20 cellular contexts compared by ENCODE assay signal in genomic region chr6:40386200-40386599, GRCh38.
DNase-seq lines count a peak whose midpoint lies in the region; ATAC-seq and TF ChIP-seq lines count a peak whose summit lies in the region.
"Had no signal": no experiment of that assay in that cellular context is flagged by ENCODE, and none has a peak within 500 bp of the region (broad histone marks: within the 10 kb centered on the region; RNA-seq: fewer than 3 reads in every experiment).

No MANE protein-coding gene starts in this region.

- H3K4me1 Mint-ChIP-seq in activated CD4-positive, alpha-beta T cell treated with anti-CD3 and anti-CD28 coated beads, Interleukin-2, amount 10 ng/mL, durations not matched to agents 7 days and 5 days, result peaks cover 63% of the 10 kb centered on the region
- H3K4me1 Mint-ChIP-seq in activated T-helper 1 cell treated with anti-CD3 and anti-CD28 coated beads, Interleukin-12 subunit alpha, Interleukin-12 subunit beta, Interleukin-2, Interleukin-4 antibody, amounts not matched to agents 30 ng/mL and 10 ng/mL and 1 ng/mL, durations not matched to agents 14 hours and 24 hours and 36 hours (ENCODE audit: low read depth), result peaks cover 69% of the 10 kb centered on the region
- H3K4me1 Mint-ChIP-seq in osteocyte (ENCODE audit: unreplicated experiment), result peaks cover 22% of the 10 kb centered on the region
- H3K4me1 Mint-ChIP-seq: IgD-negative memory B cell had no signal

- no peak for DNase-seq in activated CD4-positive, alpha-beta T cell treated with anti-CD3 and anti-CD28 coated beads, Interleukin-2, amount 10 ng/mL, durations not matched to agents 7 days and 5 days
- no peak for DNase-seq in activated CD4-positive, alpha-beta T cell treated with anti-CD3 and anti-CD28 coated beads, Interleukin-2, amount 50 U/mL, for 4 hours
- DNase-seq in DND-41, result no peak
- no peak for DNase-seq in activated T-helper 1 cell treated with anti-CD3 and anti-CD28 coated beads, Interleukin-12 subunit alpha, Interleukin-12 subunit beta, Interleukin-2, Interleukin-4 antibody, amounts not matched to agents 30 ng/mL and 10 ng/mL and 1 ng/mL, durations not matched to agents 14 hours and 24 hours and 36 hours (ENCODE audit: low spot score)
- DNase-seq in osteocyte (ENCODE audit: extremely low spot score, unreplicated experiment), result peak; percentile 49
- DNase-seq in omental fat pad (ENCODE audit: low spot score), result no peak
- no peak for DNase-seq in left colon
- DNase-seq in OCI-M2 (lab: John Stamatoyannopoulos, UW; ENCODE audit: unreplicated experiment), result no peak
- DNase-seq: DMS 273 treated with DMSO at 0.1 percent for 48 hours, HCEC 1CT, Karpas-422, NCI-H1417 treated with DMSO at 0.1 percent for 48 hours, NCI-H187 treated with DMSO at 0.1 percent for 48 hours, NCI-H345, NCI-H524 treated with DMSO at 0.1 percent for 48 hours, PC-3, RPMI8226, SHP77 treated with DMSO at 0.1 percent for 48 hours had no signal

- no peaks in the 10 kb centered on the region for H3K27me3 ChIP-seq in DND-41 (ENCODE audit: insufficient read depth, low read length, poor library complexity)

- H3K27ac Mint-ChIP-seq in activated CD4-positive, alpha-beta T cell treated with anti-CD3 and anti-CD28 coated beads, Interleukin-2, amount 10 ng/mL, durations not matched to agents 7 days and 5 days, result no peak overlapping the region
- H3K27ac Mint-ChIP-seq in activated T-helper 1 cell treated with anti-CD3 and anti-CD28 coated beads, Interleukin-12 subunit alpha, Interleukin-12 subunit beta, Interleukin-2, Interleukin-4 antibody, amounts not matched to agents 30 ng/mL and 10 ng/mL and 1 ng/mL, durations not matched to agents 14 hours and 24 hours and 36 hours, result no peak overlapping the region
- H3K27ac Mint-ChIP-seq in osteocyte (ENCODE audit: unreplicated experiment), result no peak overlapping the region

- H3K27ac ChIP-seq in DND-41 (ENCODE audit: low read length), result peak overlapping the region; percentile 70
- H3K27ac ChIP-seq: C4-2B had no signal

- peak overlapping the region; percentile 30 for H3K4me3 Mint-ChIP-seq in activated CD4-positive, alpha-beta T cell treated with anti-CD3 and anti-CD28 coated beads, Interleukin-2, amount 10 ng/mL, durations not matched to agents 7 days and 5 days
- peak overlapping the region; percentile 8 for H3K4me3 Mint-ChIP-seq in activated T-helper 1 cell treated with anti-CD3 and anti-CD28 coated beads, Interleukin-12 subunit alpha, Interleukin-12 subunit beta, Interleukin-2, Interleukin-4 antibody, amounts not matched to agents 30 ng/mL and 10 ng/mL and 1 ng/mL, durations not matched to agents 14 hours and 24 hours and 36 hours
- no peak overlapping the region for H3K4me3 Mint-ChIP-seq in osteocyte (ENCODE audit: unreplicated experiment)
- H3K4me3 Mint-ChIP-seq: IgD-negative memory B cell had no signal

- no peak for TF ChIP-seq CTCF in DND-41 (IDR thresholded peaks at IDR 0.05; ENCODE audit: borderline replicate concordance, extremely low read depth, low read length, poor library complexity, severe bottlenecking)
- TF ChIP-seq CTCF in osteocyte (IDR thresholded peaks at IDR 0.05), result no peak
- TF ChIP-seq CTCF in omental fat pad (IDR thresholded peaks at IDR 0.05), result no peak

- peaks cover 2% of the 10 kb centered on the region for H3K9me3 Mint-ChIP-seq in activated CD4-positive, alpha-beta T cell treated with anti-CD3 and anti-CD28 coated beads, Interleukin-2, amount 10 ng/mL, durations not matched to agents 7 days and 5 days
- no peaks in the 10 kb centered on the region for H3K9me3 Mint-ChIP-seq in activated T-helper 1 cell treated with anti-CD3 and anti-CD28 coated beads, Interleukin-12 subunit alpha, Interleukin-12 subunit beta, Interleukin-2, Interleukin-4 antibody, amounts not matched to agents 30 ng/mL and 10 ng/mL and 1 ng/mL, durations not matched to agents 14 hours and 24 hours and 36 hours
- H3K9me3 Mint-ChIP-seq in osteocyte (ENCODE audit: unreplicated experiment), result peaks cover 3% of the 10 kb centered on the region

- ATAC-seq in DND-41 (ENCODE audit: insufficient read depth, low read depth) (no peak), omental fat pad (ENCODE audit: low FRiP score) (no peak), left colon (no peak)
- ATAC-seq: PC-3 had no signal

- no peak overlapping the region for H3K4me3 ChIP-seq in DND-41 (ENCODE audit: low read depth in 1 of 2, low read length in 2 of 2)

- peaks cover 3% of the 10 kb centered on the region for H3K36me3 Mint-ChIP-seq in activated CD4-positive, alpha-beta T cell treated with anti-CD3 and anti-CD28 coated beads, Interleukin-2, amount 10 ng/mL, durations not matched to agents 7 days and 5 days (ENCODE audit: low read depth)
- H3K36me3 Mint-ChIP-seq in activated T-helper 1 cell treated with anti-CD3 and anti-CD28 coated beads, Interleukin-12 subunit alpha, Interleukin-12 subunit beta, Interleukin-2, Interleukin-4 antibody, amounts not matched to agents 30 ng/mL and 10 ng/mL and 1 ng/mL, durations not matched to agents 14 hours and 24 hours and 36 hours (ENCODE audit: low read depth), result peaks cover 3% of the 10 kb centered on the region
- H3K36me3 Mint-ChIP-seq in osteocyte (ENCODE audit: unreplicated experiment), result no peaks in the 10 kb centered on the region
- H3K36me3 Mint-ChIP-seq: IgD-negative memory B cell had no signal

- H3K9me3 ChIP-seq in DND-41 (ENCODE audit: insufficient read depth, low read length, severe bottlenecking), result no peaks in the 10 kb centered on the region

- POLR2A ChIA-PET in activated CD4-positive, alpha-beta T cell treated with anti-CD3 and anti-CD28 coated beads, Interleukin-2, amount 10 ng/mL, durations not matched to agents 7 days and 5 days (lab: Charles Lee), result no interaction called here

- intact Hi-C loops in activated T-helper 1 cell treated with anti-CD3 and anti-CD28 coated beads, Interleukin-12 subunit alpha, Interleukin-12 subunit beta, Interleukin-2, Interleukin-4 antibody, amounts not matched to agents 30 ng/mL and 10 ng/mL and 1 ng/mL, durations not matched to agents 14 hours and 24 hours and 36 hours (cut with micrococcal nuclease), result loop anchor here (5.0 kb wide), 1 partner anchor 201 kb away; the partner anchor contains the start of gene LRFN2
- intact Hi-C loops in left colon (cut with DNase I, micrococcal nuclease), result no loop called here

- no peaks in the 10 kb centered on the region for H3K79me2 ChIP-seq in DND-41 (ENCODE audit: insufficient read depth, low read length)

- H3K9ac ChIP-seq in DND-41 (ENCODE audit: low read depth, low read length), result no peak overlapping the region

- no peaks in the 10 kb centered on the region for H3K36me3 ChIP-seq in DND-41 (ENCODE audit: insufficient read depth, low read length)

- H3K27me3 Mint-ChIP-seq in activated CD4-positive, alpha-beta T cell treated with anti-CD3 and anti-CD28 coated beads, Interleukin-2, amount 10 ng/mL, durations not matched to agents 7 days and 5 days, result peaks cover 4% of the 10 kb centered on the region
- peaks cover 3% of the 10 kb centered on the region for H3K27me3 Mint-ChIP-seq in activated T-helper 1 cell treated with anti-CD3 and anti-CD28 coated beads, Interleukin-12 subunit alpha, Interleukin-12 subunit beta, Interleukin-2, Interleukin-4 antibody, amounts not matched to agents 30 ng/mL and 10 ng/mL and 1 ng/mL, durations not matched to agents 14 hours and 24 hours and 36 hours (ENCODE audit: insufficient read depth)
- H3K27me3 Mint-ChIP-seq in osteocyte (ENCODE audit: unreplicated experiment), result peaks cover 39% of the 10 kb centered on the region

- CTCF ChIA-PET in activated CD4-positive, alpha-beta T cell treated with anti-CD3 and anti-CD28 coated beads, Interleukin-2, amount 10 ng/mL, durations not matched to agents 7 days and 5 days (lab: Charles Lee), result interaction anchor here (1.3 kb wide), 1 partner anchor 13 kb away, joined by 3 read pairs; no protein-coding TSS in a partner anchor

- H2AFZ ChIP-seq in DND-41 (ENCODE audit: low read depth, low read length), result no peak overlapping the region

- H3K4me2 ChIP-seq in DND-41 (ENCODE audit: insufficient read depth, low read length), result no peak overlapping the region

- peaks cover 55% of the 10 kb centered on the region for H3K4me1 ChIP-seq in DND-41 (ENCODE audit: insufficient read depth, low read length)

- no peaks in the 10 kb centered on the region for H4K20me1 ChIP-seq in DND-41 (ENCODE audit: insufficient read depth, low read length)
